ENCODE assay signal across 29 cellular contexts in the genomic region with DNA sequence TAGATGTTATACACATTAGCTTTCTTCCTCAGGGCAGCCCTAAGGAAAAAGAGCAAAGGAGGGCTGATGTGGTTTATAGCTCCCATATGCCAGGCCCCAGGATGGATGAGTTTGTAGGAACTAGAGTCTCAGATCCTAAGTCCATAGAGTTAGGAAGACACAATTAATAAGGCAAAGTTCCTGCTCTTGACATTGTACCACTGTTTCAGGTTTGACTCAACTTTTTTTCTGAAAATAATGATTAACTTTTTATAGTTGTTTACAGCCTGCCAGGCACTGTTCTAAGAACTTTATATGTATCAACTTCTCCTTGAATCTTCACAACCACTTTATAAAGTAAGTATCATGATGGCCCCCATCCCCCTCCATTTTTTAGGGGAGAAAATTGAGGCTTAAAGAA.
"Had no signal": no experiment of that assay in that cellular context is flagged by ENCODE, and none has a peak within 500 bp of the region (broad histone marks: within the 10 kb centered on the region; RNA-seq: fewer than 3 reads in every experiment).

No MANE protein-coding gene starts in this region.

- H3K27me3 Mint-ChIP-seq: activated T-cell treated with anti-CD3 and anti-CD28 coated beads, Interleukin-2, amount 50 U/mL, for 24 hours; dendritic cell treated with granulocyte-macrophage colony-stimulating factor and Interleukin-4, amounts not matched to agents 40 ng/mL and 50 ng/mL, for 4 days had no signal

- H3K27ac Mint-ChIP-seq: activated naive CD8-positive, alpha-beta T cell; activated T-cell treated with anti-CD3 and anti-CD28 coated beads, Interleukin-2, amount 50 U/mL, for 24 hours; activated T-helper 2 cell treated with anti-CD3 and anti-CD28 coated beads, Interferon-gamma antibody, Interleukin-2, Interleukin-4, amounts not matched to agents 10 μg/mL and 5 μg/mL and 100 μg/mL, durations not matched to agents 14 hours and 24 hours and 36 hours; dendritic cell treated with granulocyte-macrophage colony-stimulating factor and Interleukin-4, amounts not matched to agents 40 ng/mL and 50 ng/mL, for 4 days; T-helper 2 cell treated with Interferon-gamma antibody and Interleukin-4, amounts not matched to agents 5 μg/mL and 100 μg/mL, for 36 hours had no signal

- H3K4me1 ChIP-seq: adrenal gland, ascending aorta, foreskin keratinocyte, parathyroid adenoma, testis, uterus had no signal

- H3K4me2 ChIP-seq: hepatocyte, smooth muscle cell had no signal

- H3K9me3 Mint-ChIP-seq: activated T-cell treated with anti-CD3 and anti-CD28 coated beads, Interleukin-2, amount 50 U/mL, for 24 hours; activated T-helper 2 cell treated with anti-CD3 and anti-CD28 coated beads, Interferon-gamma antibody, Interleukin-2, Interleukin-4, amounts not matched to agents 10 μg/mL and 5 μg/mL and 100 μg/mL, durations not matched to agents 14 hours and 24 hours and 36 hours; dendritic cell treated with granulocyte-macrophage colony-stimulating factor and Interleukin-4, amounts not matched to agents 40 ng/mL and 50 ng/mL, for 4 days; T-helper 2 cell treated with Interferon-gamma antibody and Interleukin-4, amounts not matched to agents 5 μg/mL and 100 μg/mL, for 36 hours had no signal

- H3K4me3 Mint-ChIP-seq: activated naive CD8-positive, alpha-beta T cell; activated T-cell treated with anti-CD3 and anti-CD28 coated beads, Interleukin-2, amount 50 U/mL, for 24 hours; dendritic cell treated with granulocyte-macrophage colony-stimulating factor and Interleukin-4, amounts not matched to agents 40 ng/mL and 50 ng/mL, for 4 days; T-helper 2 cell treated with Interferon-gamma antibody and Interleukin-4, amounts not matched to agents 5 μg/mL and 100 μg/mL, for 36 hours had no signal

- H3K4me3 ChIP-seq: adrenal gland, ascending aorta, hepatocyte, smooth muscle cell, testis, uterus had no signal

- ATAC-seq: foreskin keratinocyte, left ventricle myocardium superior, sciatic nerve had no signal

- H3K27ac ChIP-seq: adrenal gland, ascending aorta, brain microvascular endothelial cell, foreskin keratinocyte, hepatocyte, parathyroid adenoma, testis, uterus had no signal

- H3K9me3 ChIP-seq: adrenal gland, ascending aorta, testis, uterus had no signal

- H3K27me3 ChIP-seq: adrenal gland, ascending aorta, brain microvascular endothelial cell, foreskin keratinocyte, hepatocyte, testis, uterus had no signal

- H3K36me3 Mint-ChIP-seq: activated naive CD8-positive, alpha-beta T cell had no signal

- FAIRE-seq: endometrium had no signal

- DNase-seq: activated CD4-positive, alpha-beta T cell treated with anti-CD3 and anti-CD28 coated beads, Interleukin-2, amount 50 U/mL, for 4 hours; activated CD8-positive, alpha-beta memory T cell treated with anti-CD3 and anti-CD28 coated beads for 24 hours; activated CD8-positive, alpha-beta memory T cell treated with anti-CD3 and anti-CD28 coated beads, Interleukin-2, amount 50 U/mL, for 4 hours; activated naive CD4-positive, alpha-beta T cell; activated T-cell treated with anti-CD3 and anti-CD28 coated beads, Interleukin-2, amount 50 U/mL, for 24 hours; adrenal gland; brain microvascular endothelial cell; caudate nucleus; effector CD4-positive, alpha-beta T cell; foreskin keratinocyte; kidney glomerular epithelial cell; left ventricle myocardium superior; mammary epithelial cell; nucleus accumbens; stimulated activated CD4-positive, alpha-beta T cell treated with anti-CD3 and anti-CD28 coated beads, Interleukin-2, amount 100 ng/mL, for 48 hours; stimulated activated naive CD4-positive, alpha-beta T cell; testis; trophoblast cell; uterus had no signal
